2 cellular contexts compared by ENCODE assay signal in the genomic region with DNA sequence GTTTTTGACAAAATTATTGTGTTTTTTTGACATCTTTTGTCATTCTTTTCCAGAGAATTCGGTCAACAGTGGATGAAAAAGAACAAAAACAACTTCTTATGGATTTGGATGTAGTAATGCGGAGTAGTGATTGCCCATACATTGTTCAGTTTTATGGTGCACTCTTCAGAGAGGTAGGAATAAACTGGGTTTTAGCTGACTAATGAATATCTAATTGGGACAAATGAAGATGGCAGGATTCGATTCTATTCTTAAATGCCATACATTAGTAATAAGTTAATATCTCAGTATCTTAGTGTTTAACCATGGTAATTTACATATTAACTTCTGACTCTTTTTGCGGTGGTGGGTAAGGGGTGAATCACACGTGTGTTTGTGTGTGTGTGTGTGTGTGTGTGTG.
TF ChIP-seq lines count a peak whose summit lies in the region.

No MANE protein-coding gene starts in this region.

TF ChIP-seq in GM23338, 12 proteins besides CTCF, POLR2A, EP300 and RAD21 (continued from another document):
- TF ChIP-seq, protein P1, sequence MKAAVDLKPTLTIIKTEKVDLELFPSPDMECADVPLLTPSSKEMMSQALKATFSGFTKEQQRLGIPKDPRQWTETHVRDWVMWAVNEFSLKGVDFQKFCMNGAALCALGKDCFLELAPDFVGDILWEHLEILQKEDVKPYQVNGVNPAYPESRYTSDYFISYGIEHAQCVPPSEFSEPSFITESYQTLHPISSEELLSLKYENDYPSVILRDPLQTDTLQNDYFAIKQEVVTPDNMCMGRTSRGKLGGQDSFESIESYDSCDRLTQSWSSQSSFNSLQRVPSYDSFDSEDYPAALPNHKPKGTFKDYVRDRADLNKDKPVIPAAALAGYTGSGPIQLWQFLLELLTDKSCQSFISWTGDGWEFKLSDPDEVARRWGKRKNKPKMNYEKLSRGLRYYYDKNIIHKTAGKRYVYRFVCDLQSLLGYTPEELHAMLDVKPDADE (IDR thresholded peaks at IDR 0.05) = no peak
- TF ChIP-seq EZH2 (IDR thresholded peaks at IDR 0.05; ENCODE audit: low read depth, unreplicated experiment) (no peak), ZNF331 (CRISPR knock-in tag; IDR thresholded peaks at IDR 0.05; ENCODE audit: low read depth) (no peak)
- TF ChIP-seq, protein P2, sequence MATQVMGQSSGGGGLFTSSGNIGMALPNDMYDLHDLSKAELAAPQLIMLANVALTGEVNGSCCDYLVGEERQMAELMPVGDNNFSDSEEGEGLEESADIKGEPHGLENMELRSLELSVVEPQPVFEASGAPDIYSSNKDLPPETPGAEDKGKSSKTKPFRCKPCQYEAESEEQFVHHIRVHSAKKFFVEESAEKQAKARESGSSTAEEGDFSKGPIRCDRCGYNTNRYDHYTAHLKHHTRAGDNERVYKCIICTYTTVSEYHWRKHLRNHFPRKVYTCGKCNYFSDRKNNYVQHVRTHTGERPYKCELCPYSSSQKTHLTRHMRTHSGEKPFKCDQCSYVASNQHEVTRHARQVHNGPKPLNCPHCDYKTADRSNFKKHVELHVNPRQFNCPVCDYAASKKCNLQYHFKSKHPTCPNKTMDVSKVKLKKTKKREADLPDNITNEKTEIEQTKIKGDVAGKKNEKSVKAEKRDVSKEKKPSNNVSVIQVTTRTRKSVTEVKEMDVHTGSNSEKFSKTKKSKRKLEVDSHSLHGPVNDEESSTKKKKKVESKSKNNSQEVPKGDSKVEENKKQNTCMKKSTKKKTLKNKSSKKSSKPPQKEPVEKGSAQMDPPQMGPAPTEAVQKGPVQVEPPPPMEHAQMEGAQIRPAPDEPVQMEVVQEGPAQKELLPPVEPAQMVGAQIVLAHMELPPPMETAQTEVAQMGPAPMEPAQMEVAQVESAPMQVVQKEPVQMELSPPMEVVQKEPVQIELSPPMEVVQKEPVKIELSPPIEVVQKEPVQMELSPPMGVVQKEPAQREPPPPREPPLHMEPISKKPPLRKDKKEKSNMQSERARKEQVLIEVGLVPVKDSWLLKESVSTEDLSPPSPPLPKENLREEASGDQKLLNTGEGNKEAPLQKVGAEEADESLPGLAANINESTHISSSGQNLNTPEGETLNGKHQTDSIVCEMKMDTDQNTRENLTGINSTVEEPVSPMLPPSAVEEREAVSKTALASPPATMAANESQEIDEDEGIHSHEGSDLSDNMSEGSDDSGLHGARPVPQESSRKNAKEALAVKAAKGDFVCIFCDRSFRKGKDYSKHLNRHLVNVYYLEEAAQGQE (IDR thresholded peaks at IDR 0.05; ENCODE audit: unreplicated experiment) = no peak
- TF ChIP-seq, protein P3, sequence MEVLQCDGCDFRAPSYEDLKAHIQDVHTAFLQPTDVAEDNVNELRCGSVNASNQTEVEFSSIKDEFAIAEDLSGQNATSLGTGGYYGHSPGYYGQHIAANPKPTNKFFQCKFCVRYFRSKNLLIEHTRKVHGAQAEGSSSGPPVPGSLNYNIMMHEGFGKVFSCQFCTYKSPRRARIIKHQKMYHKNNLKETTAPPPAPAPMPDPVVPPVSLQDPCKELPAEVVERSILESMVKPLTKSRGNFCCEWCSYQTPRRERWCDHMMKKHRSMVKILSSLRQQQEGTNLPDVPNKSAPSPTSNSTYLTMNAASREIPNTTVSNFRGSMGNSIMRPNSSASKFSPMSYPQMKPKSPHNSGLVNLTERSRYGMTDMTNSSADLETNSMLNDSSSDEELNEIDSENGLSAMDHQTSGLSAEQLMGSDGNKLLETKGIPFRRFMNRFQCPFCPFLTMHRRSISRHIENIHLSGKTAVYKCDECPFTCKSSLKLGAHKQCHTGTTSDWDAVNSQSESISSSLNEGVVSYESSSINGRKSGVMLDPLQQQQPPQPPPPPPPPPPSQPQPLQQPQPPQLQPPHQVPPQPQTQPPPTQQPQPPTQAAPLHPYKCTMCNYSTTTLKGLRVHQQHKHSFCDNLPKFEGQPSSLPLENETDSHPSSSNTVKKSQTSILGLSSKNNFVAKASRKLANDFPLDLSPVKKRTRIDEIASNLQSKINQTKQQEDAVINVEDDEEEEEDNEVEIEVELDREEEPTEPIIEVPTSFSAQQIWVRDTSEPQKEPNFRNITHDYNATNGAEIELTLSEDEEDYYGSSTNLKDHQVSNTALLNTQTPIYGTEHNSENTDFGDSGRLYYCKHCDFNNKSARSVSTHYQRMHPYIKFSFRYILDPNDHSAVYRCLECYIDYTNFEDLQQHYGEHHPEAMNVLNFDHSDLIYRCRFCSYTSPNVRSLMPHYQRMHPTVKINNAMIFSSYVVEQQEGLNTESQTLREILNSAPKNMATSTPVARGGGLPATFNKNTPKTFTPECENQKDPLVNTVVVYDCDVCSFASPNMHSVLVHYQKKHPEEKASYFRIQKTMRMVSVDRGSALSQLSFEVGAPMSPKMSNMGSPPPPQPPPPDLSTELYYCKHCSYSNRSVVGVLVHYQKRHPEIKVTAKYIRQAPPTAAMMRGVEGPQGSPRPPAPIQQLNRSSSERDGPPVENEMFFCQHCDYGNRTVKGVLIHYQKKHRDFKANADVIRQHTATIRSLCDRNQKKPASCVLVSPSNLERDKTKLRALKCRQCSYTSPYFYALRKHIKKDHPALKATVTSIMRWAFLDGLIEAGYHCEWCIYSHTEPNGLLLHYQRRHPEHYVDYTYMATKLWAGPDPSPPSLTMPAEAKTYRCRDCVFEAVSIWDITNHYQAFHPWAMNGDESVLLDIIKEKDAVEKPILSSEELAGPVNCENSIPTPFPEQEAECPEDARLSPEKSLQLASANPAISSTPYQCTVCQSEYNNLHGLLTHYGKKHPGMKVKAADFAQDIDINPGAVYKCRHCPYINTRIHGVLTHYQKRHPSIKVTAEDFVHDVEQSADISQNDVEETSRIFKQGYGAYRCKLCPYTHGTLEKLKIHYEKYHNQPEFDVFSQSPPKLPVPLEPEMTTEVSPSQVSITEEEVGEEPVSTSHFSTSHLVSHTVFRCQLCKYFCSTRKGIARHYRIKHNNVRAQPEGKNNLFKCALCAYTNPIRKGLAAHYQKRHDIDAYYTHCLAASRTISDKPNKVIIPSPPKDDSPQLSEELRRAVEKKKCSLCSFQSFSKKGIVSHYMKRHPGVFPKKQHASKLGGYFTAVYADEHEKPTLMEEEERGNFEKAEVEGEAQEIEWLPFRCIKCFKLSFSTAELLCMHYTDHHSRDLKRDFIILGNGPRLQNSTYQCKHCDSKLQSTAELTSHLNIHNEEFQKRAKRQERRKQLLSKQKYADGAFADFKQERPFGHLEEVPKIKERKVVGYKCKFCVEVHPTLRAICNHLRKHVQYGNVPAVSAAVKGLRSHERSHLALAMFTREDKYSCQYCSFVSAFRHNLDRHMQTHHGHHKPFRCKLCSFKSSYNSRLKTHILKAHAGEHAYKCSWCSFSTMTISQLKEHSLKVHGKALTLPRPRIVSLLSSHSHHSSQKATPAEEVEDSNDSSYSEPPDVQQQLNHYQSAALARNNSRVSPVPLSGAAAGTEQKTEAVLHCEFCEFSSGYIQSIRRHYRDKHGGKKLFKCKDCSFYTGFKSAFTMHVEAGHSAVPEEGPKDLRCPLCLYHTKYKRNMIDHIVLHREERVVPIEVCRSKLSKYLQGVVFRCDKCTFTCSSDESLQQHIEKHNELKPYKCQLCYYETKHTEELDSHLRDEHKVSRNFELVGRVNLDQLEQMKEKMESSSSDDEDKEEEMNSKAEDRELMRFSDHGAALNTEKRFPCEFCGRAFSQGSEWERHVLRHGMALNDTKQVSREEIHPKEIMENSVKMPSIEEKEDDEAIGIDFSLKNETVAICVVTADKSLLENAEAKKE (CRISPR knock-in tag; IDR thresholded peaks at IDR 0.05) = no peak

TF ChIP-seq in K562, 482 proteins besides CTCF, POLR2A, EP300 and RAD21 (continued from another document):
- TF ChIP-seq, protein P4, sequence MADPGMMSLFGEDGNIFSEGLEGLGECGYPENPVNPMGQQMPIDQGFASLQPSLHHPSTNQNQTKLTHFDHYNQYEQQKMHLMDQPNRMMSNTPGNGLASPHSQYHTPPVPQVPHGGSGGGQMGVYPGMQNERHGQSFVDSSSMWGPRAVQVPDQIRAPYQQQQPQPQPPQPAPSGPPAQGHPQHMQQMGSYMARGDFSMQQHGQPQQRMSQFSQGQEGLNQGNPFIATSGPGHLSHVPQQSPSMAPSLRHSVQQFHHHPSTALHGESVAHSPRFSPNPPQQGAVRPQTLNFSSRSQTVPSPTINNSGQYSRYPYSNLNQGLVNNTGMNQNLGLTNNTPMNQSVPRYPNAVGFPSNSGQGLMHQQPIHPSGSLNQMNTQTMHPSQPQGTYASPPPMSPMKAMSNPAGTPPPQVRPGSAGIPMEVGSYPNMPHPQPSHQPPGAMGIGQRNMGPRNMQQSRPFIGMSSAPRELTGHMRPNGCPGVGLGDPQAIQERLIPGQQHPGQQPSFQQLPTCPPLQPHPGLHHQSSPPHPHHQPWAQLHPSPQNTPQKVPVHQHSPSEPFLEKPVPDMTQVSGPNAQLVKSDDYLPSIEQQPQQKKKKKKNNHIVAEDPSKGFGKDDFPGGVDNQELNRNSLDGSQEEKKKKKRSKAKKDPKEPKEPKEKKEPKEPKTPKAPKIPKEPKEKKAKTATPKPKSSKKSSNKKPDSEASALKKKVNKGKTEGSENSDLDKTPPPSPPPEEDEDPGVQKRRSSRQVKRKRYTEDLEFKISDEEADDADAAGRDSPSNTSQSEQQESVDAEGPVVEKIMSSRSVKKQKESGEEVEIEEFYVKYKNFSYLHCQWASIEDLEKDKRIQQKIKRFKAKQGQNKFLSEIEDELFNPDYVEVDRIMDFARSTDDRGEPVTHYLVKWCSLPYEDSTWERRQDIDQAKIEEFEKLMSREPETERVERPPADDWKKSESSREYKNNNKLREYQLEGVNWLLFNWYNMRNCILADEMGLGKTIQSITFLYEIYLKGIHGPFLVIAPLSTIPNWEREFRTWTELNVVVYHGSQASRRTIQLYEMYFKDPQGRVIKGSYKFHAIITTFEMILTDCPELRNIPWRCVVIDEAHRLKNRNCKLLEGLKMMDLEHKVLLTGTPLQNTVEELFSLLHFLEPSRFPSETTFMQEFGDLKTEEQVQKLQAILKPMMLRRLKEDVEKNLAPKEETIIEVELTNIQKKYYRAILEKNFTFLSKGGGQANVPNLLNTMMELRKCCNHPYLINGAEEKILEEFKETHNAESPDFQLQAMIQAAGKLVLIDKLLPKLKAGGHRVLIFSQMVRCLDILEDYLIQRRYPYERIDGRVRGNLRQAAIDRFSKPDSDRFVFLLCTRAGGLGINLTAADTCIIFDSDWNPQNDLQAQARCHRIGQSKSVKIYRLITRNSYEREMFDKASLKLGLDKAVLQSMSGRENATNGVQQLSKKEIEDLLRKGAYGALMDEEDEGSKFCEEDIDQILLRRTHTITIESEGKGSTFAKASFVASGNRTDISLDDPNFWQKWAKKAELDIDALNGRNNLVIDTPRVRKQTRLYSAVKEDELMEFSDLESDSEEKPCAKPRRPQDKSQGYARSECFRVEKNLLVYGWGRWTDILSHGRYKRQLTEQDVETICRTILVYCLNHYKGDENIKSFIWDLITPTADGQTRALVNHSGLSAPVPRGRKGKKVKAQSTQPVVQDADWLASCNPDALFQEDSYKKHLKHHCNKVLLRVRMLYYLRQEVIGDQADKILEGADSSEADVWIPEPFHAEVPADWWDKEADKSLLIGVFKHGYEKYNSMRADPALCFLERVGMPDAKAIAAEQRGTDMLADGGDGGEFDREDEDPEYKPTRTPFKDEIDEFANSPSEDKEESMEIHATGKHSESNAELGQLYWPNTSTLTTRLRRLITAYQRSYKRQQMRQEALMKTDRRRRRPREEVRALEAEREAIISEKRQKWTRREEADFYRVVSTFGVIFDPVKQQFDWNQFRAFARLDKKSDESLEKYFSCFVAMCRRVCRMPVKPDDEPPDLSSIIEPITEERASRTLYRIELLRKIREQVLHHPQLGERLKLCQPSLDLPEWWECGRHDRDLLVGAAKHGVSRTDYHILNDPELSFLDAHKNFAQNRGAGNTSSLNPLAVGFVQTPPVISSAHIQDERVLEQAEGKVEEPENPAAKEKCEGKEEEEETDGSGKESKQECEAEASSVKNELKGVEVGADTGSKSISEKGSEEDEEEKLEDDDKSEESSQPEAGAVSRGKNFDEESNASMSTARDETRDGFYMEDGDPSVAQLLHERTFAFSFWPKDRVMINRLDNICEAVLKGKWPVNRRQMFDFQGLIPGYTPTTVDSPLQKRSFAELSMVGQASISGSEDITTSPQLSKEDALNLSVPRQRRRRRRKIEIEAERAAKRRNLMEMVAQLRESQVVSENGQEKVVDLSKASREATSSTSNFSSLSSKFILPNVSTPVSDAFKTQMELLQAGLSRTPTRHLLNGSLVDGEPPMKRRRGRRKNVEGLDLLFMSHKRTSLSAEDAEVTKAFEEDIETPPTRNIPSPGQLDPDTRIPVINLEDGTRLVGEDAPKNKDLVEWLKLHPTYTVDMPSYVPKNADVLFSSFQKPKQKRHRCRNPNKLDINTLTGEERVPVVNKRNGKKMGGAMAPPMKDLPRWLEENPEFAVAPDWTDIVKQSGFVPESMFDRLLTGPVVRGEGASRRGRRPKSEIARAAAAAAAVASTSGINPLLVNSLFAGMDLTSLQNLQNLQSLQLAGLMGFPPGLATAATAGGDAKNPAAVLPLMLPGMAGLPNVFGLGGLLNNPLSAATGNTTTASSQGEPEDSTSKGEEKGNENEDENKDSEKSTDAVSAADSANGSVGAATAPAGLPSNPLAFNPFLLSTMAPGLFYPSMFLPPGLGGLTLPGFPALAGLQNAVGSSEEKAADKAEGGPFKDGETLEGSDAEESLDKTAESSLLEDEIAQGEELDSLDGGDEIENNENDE (IDR thresholded peaks at IDR 0.05; ENCODE audit: low read depth, low read length) = no peak
- TF ChIP-seq NFXL1 (CRISPR knock-in tag; IDR thresholded peaks at IDR 0.05) (no peak), ZNF316 (IDR thresholded peaks at IDR 0.05) (peak; percentile 61), KLF1 (tag; IDR thresholded peaks at IDR 0.05) (no peak), CHD1 (IDR thresholded peaks at IDR 0.05; ENCODE audit: low read length) (no peak), C11orf30 (IDR thresholded peaks at IDR 0.05; ENCODE audit: low read depth) (peak; percentile 40; the same call in 1 of the 2 replicates), NFE2 (IDR thresholded peaks at IDR 0.05; ENCODE audit: low read depth) (no peak), FOXJ2 (tag; IDR thresholded peaks at IDR 0.05) (no peak), KDM4B (IDR thresholded peaks at IDR 0.05; ENCODE audit: borderline replicate concordance in 2 of 2, low read depth in 1 of 2) (no peak)
- TF ChIP-seq, protein P5, sequence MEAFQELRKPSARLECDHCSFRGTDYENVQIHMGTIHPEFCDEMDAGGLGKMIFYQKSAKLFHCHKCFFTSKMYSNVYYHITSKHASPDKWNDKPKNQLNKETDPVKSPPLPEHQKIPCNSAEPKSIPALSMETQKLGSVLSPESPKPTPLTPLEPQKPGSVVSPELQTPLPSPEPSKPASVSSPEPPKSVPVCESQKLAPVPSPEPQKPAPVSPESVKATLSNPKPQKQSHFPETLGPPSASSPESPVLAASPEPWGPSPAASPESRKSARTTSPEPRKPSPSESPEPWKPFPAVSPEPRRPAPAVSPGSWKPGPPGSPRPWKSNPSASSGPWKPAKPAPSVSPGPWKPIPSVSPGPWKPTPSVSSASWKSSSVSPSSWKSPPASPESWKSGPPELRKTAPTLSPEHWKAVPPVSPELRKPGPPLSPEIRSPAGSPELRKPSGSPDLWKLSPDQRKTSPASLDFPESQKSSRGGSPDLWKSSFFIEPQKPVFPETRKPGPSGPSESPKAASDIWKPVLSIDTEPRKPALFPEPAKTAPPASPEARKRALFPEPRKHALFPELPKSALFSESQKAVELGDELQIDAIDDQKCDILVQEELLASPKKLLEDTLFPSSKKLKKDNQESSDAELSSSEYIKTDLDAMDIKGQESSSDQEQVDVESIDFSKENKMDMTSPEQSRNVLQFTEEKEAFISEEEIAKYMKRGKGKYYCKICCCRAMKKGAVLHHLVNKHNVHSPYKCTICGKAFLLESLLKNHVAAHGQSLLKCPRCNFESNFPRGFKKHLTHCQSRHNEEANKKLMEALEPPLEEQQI (IDR thresholded peaks at IDR 0.05) = no peak
